In genomic region chr14:27392153-27392552, GRCh38 we compare ENCODE assay signal across 33 cellular contexts.
DNase-seq lines count a peak whose midpoint lies in the region; ATAC-seq and TF ChIP-seq lines count a peak whose summit lies in the region.
"Had no signal": no experiment of that assay in that cellular context is flagged by ENCODE, and none has a peak within 500 bp of the region (broad histone marks: within the 10 kb centered on the region; RNA-seq: fewer than 3 reads in every experiment).

No MANE protein-coding gene starts in this region.

- H3K36me3 ChIP-seq in GM23248 (ENCODE audit: low read depth) (no peaks in the 10 kb centered on the region), adipocyte (ENCODE audit: control insufficient read depth, insufficient read depth, low read length, severe bottlenecking) (no peaks in the 10 kb centered on the region)
- H3K36me3 ChIP-seq: BLaER1 treated with 17β-estradiol and CSF1 and Interleukin-3, amounts not matched to agents 10 nM and 100 nM; breast epithelium; colonic mucosa; vagina had no signal

- H3K27ac ChIP-seq in GM23248 = no peak overlapping the region
- H3K27ac ChIP-seq: BLaER1 treated with 17β-estradiol and CSF1 and Interleukin-3, amounts not matched to agents 10 nM and 100 nM; breast epithelium; colonic mucosa; vagina had no signal

- H3F3A ChIP-seq in GM23248 (ENCODE audit: insufficient read depth) = no peaks in the 10 kb centered on the region

- H3K4me2 ChIP-seq in GM23248 (ENCODE audit: unreplicated experiment) = no peak overlapping the region
- H3K4me2 ChIP-seq: BLaER1 treated with 17β-estradiol and CSF1 and Interleukin-3, amounts not matched to agents 10 nM and 100 nM had no signal

- H3K4me3 ChIP-seq in GM23248 = no peak overlapping the region
- no peak overlapping the region for H3K4me3 ChIP-seq in adipocyte (ENCODE audit: low read length)
- H3K4me3 ChIP-seq in fibroblast of pulmonary artery (replicated peaks; ENCODE audit: low read depth, low read length) = no peak overlapping the region
- H3K4me3 ChIP-seq: BLaER1 treated with 17β-estradiol and CSF1 and Interleukin-3, amounts not matched to agents 10 nM and 100 nM; breast epithelium; colonic mucosa; vagina had no signal

- ATAC-seq in left cardiac atrium = no peak
- ATAC-seq: HCT116; left lobe of liver; stimulated activated naive B cell treated with anti-CD40 and anti-IgM and Interleukin-4, amounts not matched to agents 10 μg/mL and 1 μg/mL and 100 μg/mL, for 72 hours had no signal

- no peaks in the 10 kb centered on the region for H3K27me3 Mint-ChIP-seq in nephron progenitor cell (ENCODE audit: low read depth, poor library complexity)
- H3K27me3 Mint-ChIP-seq: naive B cell; stimulated activated naive B cell treated with anti-CD40 and anti-IgM and Interleukin-4, amounts not matched to agents 10 μg/mL and 1 μg/mL and 100 μg/mL, for 72 hours had no signal

- H3K4me1 ChIP-seq in GM23248 (ENCODE audit: insufficient read depth) = no peaks in the 10 kb centered on the region
- H3K4me1 ChIP-seq in adipocyte (ENCODE audit: control insufficient read depth, insufficient read depth, low read length) = peaks cover 19% of the 10 kb centered on the region
- H3K4me1 ChIP-seq: BLaER1 treated with 17β-estradiol and CSF1 and Interleukin-3, amounts not matched to agents 10 nM and 100 nM; breast epithelium; Caco-2; colonic mucosa; vagina had no signal

- H3K27me3 ChIP-seq in GM23248 (replicated peaks; ENCODE audit: insufficient read depth) (no peaks in the 10 kb centered on the region), adipocyte (replicated peaks; ENCODE audit: control insufficient read depth, insufficient read depth, low read length) (no peaks in the 10 kb centered on the region)
- H3K27me3 ChIP-seq: BLaER1 treated with 17β-estradiol and CSF1 and Interleukin-3, amounts not matched to agents 10 nM and 100 nM; breast epithelium; colonic mucosa; vagina had no signal

- in situ Hi-C loops in GM23248 (cut with MboI) = no loop called here

- H3K4me3 Mint-ChIP-seq in nephron progenitor cell = no peak overlapping the region
- H3K4me3 Mint-ChIP-seq: endodermal cell; naive B cell; stimulated activated naive B cell treated with anti-CD40 and anti-IgM and Interleukin-4, amounts not matched to agents 10 μg/mL and 1 μg/mL and 100 μg/mL, for 72 hours had no signal

- no peaks in the 10 kb centered on the region for H3K4me1 Mint-ChIP-seq in nephron progenitor cell
- H3K4me1 Mint-ChIP-seq: endodermal cell; naive B cell; stimulated activated naive B cell treated with anti-CD40 and anti-IgM and Interleukin-4, amounts not matched to agents 10 μg/mL and 1 μg/mL and 100 μg/mL, for 72 hours had no signal

- no peak for TF ChIP-seq CTCF in fibroblast of pulmonary artery (IDR thresholded peaks at IDR 0.05; ENCODE audit: low read length, missing control alignments)
- TF ChIP-seq CTCF in nephron progenitor cell (IDR thresholded peaks at IDR 0.05) = no peak

- H3K9me3 ChIP-seq in GM23248 (ENCODE audit: low read depth) = peaks cover 5% of the 10 kb centered on the region
- H3K9me3 ChIP-seq in adipocyte (ENCODE audit: control insufficient read depth, low read length) = no peaks in the 10 kb centered on the region
- H3K9me3 ChIP-seq: BLaER1 treated with 17β-estradiol and CSF1 and Interleukin-3, amounts not matched to agents 10 nM and 100 nM; breast epithelium; Caco-2; colonic mucosa; vagina had no signal

- 16 to 45% methylated on average over 1 of the region's 1 CpG for WGBS in GM23248 (ENCODE audit: low coverage in 1 of 2, low lambda C conversion rate in 2 of 2, missing lambda C conversion rate in 2 of 2), 2 experiments

- no peak overlapping the region for H3K27ac Mint-ChIP-seq in nephron progenitor cell
- H3K27ac Mint-ChIP-seq: endodermal cell; naive B cell; stimulated activated naive B cell treated with anti-CD40 and anti-IgM and Interleukin-4, amounts not matched to agents 10 μg/mL and 1 μg/mL and 100 μg/mL, for 72 hours had no signal

- intact Hi-C loops in left cardiac atrium (cut with DNase I) = no loop called here

- no peaks in the 10 kb centered on the region for H4K20me1 ChIP-seq in GM23248 (ENCODE audit: insufficient read depth)
- H4K20me1 ChIP-seq: BLaER1 treated with 17β-estradiol and CSF1 and Interleukin-3, amounts not matched to agents 10 nM and 100 nM had no signal

- H3K9ac ChIP-seq in GM23248 = no peak overlapping the region
- H3K9ac ChIP-seq in adipocyte (ENCODE audit: low read length) = no peak overlapping the region
- H3K9ac ChIP-seq: BLaER1 treated with 17β-estradiol and CSF1 and Interleukin-3, amounts not matched to agents 10 nM and 100 nM had no signal

- no peaks in the 10 kb centered on the region for H3K9me2 ChIP-seq in GM23248 (ENCODE audit: insufficient read depth)

- no peak overlapping the region for H2AFZ ChIP-seq in GM23248

- peak; percentile 0 for DNase-seq in GM23248
- DNase-seq in adipocyte (ENCODE audit: low read depth) = peak; percentile 64
- DNase-seq in fibroblast of pulmonary artery (ENCODE audit: low read depth) = peak; percentile 49
- DNase-seq in renal cortical epithelial cell (ENCODE audit: low read depth) = peak; percentile 62
- no peak for DNase-seq in OCI-M1 (lab: John Stamatoyannopoulos, UW)
- DNase-seq in stimulated activated CD4-positive, alpha-beta T cell treated with anti-CD3 and anti-CD28 coated beads, Interleukin-2, amount 100 ng/mL, for 24 hours = no peak
- DNase-seq in nephron progenitor cell = no peak
- no peak for DNase-seq in left cardiac atrium
- DNase-seq: ACHN; activated CD4-positive, alpha-beta T cell treated with anti-CD3 and anti-CD28 coated beads for 4 hours; activated CD8-positive, alpha-beta memory T cell treated with anti-CD3 and anti-CD28 coated beads for 24 hours; activated gamma-delta T cell; activated T-cell treated with anti-CD3 and anti-CD28 coated beads, Interleukin-2, amount 50 U/mL, for 1 hour; Caco-2; colonic mucosa; DND-41; endodermal cell; head of caudate nucleus; naive B cell; NCI-H2081; NCI-H446; NCI-H82; occipital lobe; retina; SIG-M5; stimulated activated CD4-positive, alpha-beta T cell treated with anti-CD3 and anti-CD28 coated beads, Interleukin-4, amount 100 ng/mL, for 24 hours; stimulated activated naive B cell treated with anti-CD40 and anti-IgM and Interleukin-4, amounts not matched to agents 10 μg/mL and 1 μg/mL and 100 μg/mL, for 72 hours; T-helper 1 cell had no signal

- no peaks in the 10 kb centered on the region for H3K9me3 Mint-ChIP-seq in nephron progenitor cell
- H3K9me3 Mint-ChIP-seq: endodermal cell had no signal

- no peaks in the 10 kb centered on the region for H3K79me2 ChIP-seq in GM23248 (ENCODE audit: insufficient read depth)

- H3K36me3 Mint-ChIP-seq in nephron progenitor cell (ENCODE audit: low read depth) = no peaks in the 10 kb centered on the region
- H3K36me3 Mint-ChIP-seq: naive B cell; stimulated activated naive B cell treated with anti-CD40 and anti-IgM and Interleukin-4, amounts not matched to agents 10 μg/mL and 1 μg/mL and 100 μg/mL, for 72 hours had no signal

Comparison
In these comparisons a context has a peak if more than half of its experiments do, and no peak if none do; other contexts are left out.
1. DNase-seq: peak in GM23248 (single experiment), adipocyte (single experiment), fibroblast of pulmonary artery (single experiment) and renal cortical epithelial cell (single experiment); none in OCI-M1 (single experiment), stimulated activated CD4-positive, alpha-beta T cell treated with anti-CD3 and anti-CD28 coated beads, Interleukin-2, amount 100 ng/mL, for 24 hours (0 of 2), nephron progenitor cell (single experiment) and left cardiac atrium (single experiment).